11 cellular contexts compared by ENCODE assay signal in genomic region chr4:110636231-110636676, GRCh38. TPM values are rescaled to one million over a fixed set of nuclear protein-coding genes. Genes with fewer than 3 reads are reported as not detected.
DNase-seq lines count a peak whose midpoint lies in the region; ATAC-seq and TF ChIP-seq lines count a peak whose summit lies in the region.
"Had no signal": no experiment of that assay in that cellular context is flagged by ENCODE, and none has a peak within 500 bp of the region (broad histone marks: within the 10 kb centered on the region; RNA-seq: fewer than 3 reads in every experiment).

No MANE protein-coding gene starts in this region.

- H2AFZ ChIP-seq in IMR-90 (replicated peaks; ENCODE audit: low read length, poor library complexity): peak overlapping the region; percentile 87
- H2AFZ ChIP-seq: PC-9 had no signal

- no CpG with 5 or more reads among the region's 11 CpGs for WGBS in IMR-90 (ENCODE audit: extremely low coverage in 2 of 2, insufficient read length in 1 of 2), 2 experiments

- no peak overlapping the region for H3K4ac ChIP-seq in IMR-90 (ENCODE audit: low read depth, low read length)

- no peak overlapping the region for H4K5ac ChIP-seq in IMR-90 (ENCODE audit: low read depth, low read length)

- H3K9me3 ChIP-seq in IMR-90 (ENCODE audit: control insufficient read depth, insufficient read depth, low read length): peaks cover 7% of the 10 kb centered on the region

- no peak overlapping the region; the same call in 1 of the 2 replicates for H3K56ac ChIP-seq in IMR-90 (ENCODE audit: extremely low read depth, insufficient read depth, low read length)

- H3K79me1 ChIP-seq in IMR-90 (ENCODE audit: low read depth in 1 of 2, low read length in 2 of 2): no peaks in the 10 kb centered on the region

- peaks cover 4% of the 10 kb centered on the region; the same call in 1 of the 2 replicates for H3K4me1 ChIP-seq in IMR-90 (ENCODE audit: control insufficient read depth, insufficient read depth, low read length)

- H4K91ac ChIP-seq in IMR-90 (ENCODE audit: insufficient read depth, low read depth, low read length): no peak overlapping the region

- H3K18ac ChIP-seq in IMR-90 (ENCODE audit: low read depth, low read length): no peak overlapping the region

- H2BK15ac ChIP-seq in IMR-90 (ENCODE audit: low read depth, low read length): no peak overlapping the region

- H3K27me3 ChIP-seq in IMR-90 (ENCODE audit: control insufficient read depth, insufficient read depth, low read length): peaks cover 82% of the 10 kb centered on the region

- H3K27ac Mint-ChIP-seq in osteocyte (ENCODE audit: unreplicated experiment): no peak overlapping the region

- dilution Hi-C loops in IMR-90 (cut with HindIII; ENCODE audit: low sequenced_read_pairs, unreplicated experiment): no loop called here

- 0 out of 2 replicates have a peak, but pooled peaks cover 5% of the 10 kb centered on the region for H4K20me1 ChIP-seq in IMR-90 (ENCODE audit: insufficient read depth, low read length)

- in situ Hi-C loops in IMR-90 (cut with MboI; ENCODE audit: low sequenced_read_pairs): loop anchor here (5.0 to 25.0 kb wide), 3 partner anchors 321 to 1401 kb away; no protein-coding TSS in a partner anchor

- H2BK120ac ChIP-seq in IMR-90 (ENCODE audit: low read depth, low read length): peak overlapping the region; percentile 27; the same call in 1 of the 2 replicates

- H3K36me3 ChIP-seq in IMR-90 (ENCODE audit: control insufficient read depth, insufficient read depth, low read length): no peaks in the 10 kb centered on the region

- H3K23ac ChIP-seq in IMR-90 (ENCODE audit: low read depth, low read length): peak overlapping the region; percentile 91

- no peak for DNase-seq in AG10803 (ENCODE audit: low read depth)
- DNase-seq in IMR-90: no peak
- no peak for DNase-seq in fibroblast of mammary gland (ENCODE audit: low read depth)
- no peak for DNase-seq in osteocyte (ENCODE audit: extremely low spot score, unreplicated experiment)
- no peak for DNase-seq in NAMALWA (ENCODE audit: low spot score)
- DNase-seq in activated gamma-delta T cell treated with Interleukin-2 at 50 U/mL for 16 hours: no peak
- DNase-seq: activated naive CD4-positive, alpha-beta T cell treated with anti-CD3 and anti-CD28 coated beads, Interleukin-2, amount 50 U/mL, for 16 hours; PC-9 had no signal

- POLR2A ChIA-PET in IMR-90 (lab: Charles Lee; ENCODE audit: unreplicated experiment): no interaction called here

- no peak overlapping the region for H2AK9ac ChIP-seq in IMR-90 (replicated peaks; ENCODE audit: low read depth, low read length, poor library complexity)

- no peak for TF ChIP-seq RAD21 in IMR-90 (IDR thresholded peaks at IDR 0.05; ENCODE audit: low read length)

- H3K14ac ChIP-seq in IMR-90 (replicated peaks; ENCODE audit: low read depth, low read length): 0 out of 2 replicates have a peak overlapping the region, but pooled peaks have one; percentile 53

- H2BK5ac ChIP-seq in IMR-90 (ENCODE audit: low read depth, low read length, poor library complexity, severe bottlenecking): no peak overlapping the region

- H3K27ac ChIP-seq in IMR-90 (ENCODE audit: insufficient read depth, low read length): no peak overlapping the region
- H3K27ac ChIP-seq: PC-9 had no signal

- TF ChIP-seq POLR2A in IMR-90 (IDR thresholded peaks at IDR 0.05; ENCODE audit: low read depth, low read length): no peak

- CTCF ChIA-PET in IMR-90 (lab: Yijun Ruan, JAX): no interaction called here

- intact Hi-C loops in IMR-90 (cut with micrococcal nuclease): loop anchor here (2.0 to 10.0 kb wide), 2 partner anchors 219 to 729 kb away; no protein-coding TSS in a partner anchor

- H3K4me3 Mint-ChIP-seq in osteocyte (ENCODE audit: unreplicated experiment): peak overlapping the region; percentile 69

- no peak overlapping the region; the same call in 1 of the 2 replicates for H2BK20ac ChIP-seq in IMR-90 (ENCODE audit: low read depth, low read length)

- no peak overlapping the region for H2AK5ac ChIP-seq in IMR-90 (ENCODE audit: low read depth, low read length)

- no peaks in the 10 kb centered on the region for H3K9me3 Mint-ChIP-seq in osteocyte (ENCODE audit: unreplicated experiment)

- ATAC-seq in IMR-90 (ENCODE audit: low read depth) (no peak), HG02763 (IDR thresholded peaks at IDR 0.05; ENCODE audit: unreplicated experiment) (no peak), HG03342 (IDR thresholded peaks at IDR 0.05; ENCODE audit: unreplicated experiment) (no peak)

- H4K8ac ChIP-seq in IMR-90 (ENCODE audit: low read depth in 2 of 2, low read length in 2 of 2): no peak overlapping the region

- H3K4me1 Mint-ChIP-seq in osteocyte (ENCODE audit: unreplicated experiment): peaks cover 29% of the 10 kb centered on the region

- H3K4me2 ChIP-seq in IMR-90 (ENCODE audit: low read depth, low read length): peak overlapping the region; percentile 84
- H3K4me2 ChIP-seq: PC-9 had no signal

- peaks cover 2% of the 10 kb centered on the region for H3K36me3 Mint-ChIP-seq in osteocyte (ENCODE audit: unreplicated experiment)

- H3K9me1 ChIP-seq in IMR-90 (ENCODE audit: insufficient read depth, low read length): no peaks in the 10 kb centered on the region

- TF ChIP-seq CTCF in AG10803 (conservative IDR thresholded peaks at IDR 0.05; ENCODE audit: low read length) (no peak), IMR-90 (conservative IDR thresholded peaks at IDR 0.05; ENCODE audit: low read depth, low read length) (no peak), fibroblast of mammary gland (conservative IDR thresholded peaks at IDR 0.05; ENCODE audit: control insufficient read depth, insufficient read depth, low read depth, low read length) (no peak), osteocyte (IDR thresholded peaks at IDR 0.05) (no peak)

- H3K27me3 Mint-ChIP-seq in osteocyte (ENCODE audit: unreplicated experiment): peaks cover 94% of the 10 kb centered on the region

- no TSS peak for BruUV-seq in IMR-90 (replicated peaks; lab: Mats Ljungman, UMichigan)

- H3K9ac ChIP-seq in IMR-90 (ENCODE audit: low read depth, low read length): peak overlapping the region; percentile 10

- H3K4me3 ChIP-seq in AG10803 (ENCODE audit: low read length) (peak overlapping the region; percentile 81), IMR-90 (ENCODE audit: insufficient read depth, low read depth, low read length) (peak overlapping the region; percentile 46), fibroblast of mammary gland (ENCODE audit: control insufficient read depth, low read depth, low read length) (peak overlapping the region; percentile 51)
- H3K4me3 ChIP-seq: lung, PC-9 had no signal

TF ChIP-seq in IMR-90, 13 proteins besides CTCF, POLR2A, EP300 and RAD21:
- TF ChIP-seq SMC3 (IDR thresholded peaks at IDR 0.05; ENCODE audit: low read depth, low read length) (no peak), RFX5 (IDR thresholded peaks at IDR 0.05; ENCODE audit: low read depth, low read length) (no peak), NFE2L2 (IDR thresholded peaks at IDR 0.05; ENCODE audit: low read depth, low read length) (no peak), CEBPB (IDR thresholded peaks at IDR 0.05; ENCODE audit: low read depth, low read length) (no peak), FOS (IDR thresholded peaks at IDR 0.05; ENCODE audit: low read depth, low read length) (no peak), MAFK (IDR thresholded peaks at IDR 0.05; ENCODE audit: low read depth, low read length) (no peak), MXI1 (IDR thresholded peaks at IDR 0.05; ENCODE audit: borderline replicate concordance, low read depth, low read length) (no peak), MAZ (IDR thresholded peaks at IDR 0.05; ENCODE audit: borderline replicate concordance, low read depth, low read length) (no peak), RCOR1 (IDR thresholded peaks at IDR 0.05; ENCODE audit: insufficient replicate concordance, low read length) (no peak), CHD1 (IDR thresholded peaks at IDR 0.05; ENCODE audit: low read depth, low read length) (no peak), BHLHE40 (IDR thresholded peaks at IDR 0.05; ENCODE audit: low read depth, low read length) (no peak), ELK1 (IDR thresholded peaks at IDR 0.05; ENCODE audit: borderline replicate concordance, low read depth, low read length) (no peak), USF2 (IDR thresholded peaks at IDR 0.05; ENCODE audit: low read depth, low read length) (no peak)

RNA-seq across cellular contexts. Expression of gene PITX2, which starts 13.4 kb away (rescaled TPM):
- 3.0 and 3.6 TPM in 2 replicates for total RNA-seq in IMR-90 (2012; rRNA removed)
- 6.3 and 7.0 TPM in 2 replicates for polyA plus RNA-seq in IMR-90 (2012; rRNA removed)
- 4.4 and 4.5 TPM in 2 replicates for polyA plus RNA-seq in IMR-90 (2012; cell fraction: cytosol; rRNA removed)
- 8.4 and 11.1 TPM in 2 replicates for polyA plus RNA-seq in IMR-90 (2012; cell fraction: nucleus; rRNA removed; ENCODE audit: low replicate concordance)
- not detected in 2 replicates for total RNA-seq in osteocyte
- total RNA-seq: lung had no signal
- polyA plus RNA-seq: lung had no signal
